In genomic region chr21:38506606-38507331, GRCh38 we compare ENCODE assay signal across 13 cellular contexts.
DNase-seq lines count a peak whose midpoint lies in the region; ATAC-seq lines count a peak whose summit lies in the region.
"Had no signal": no experiment of that assay in that cellular context is flagged by ENCODE, and none has a peak within 500 bp of the region (broad histone marks: within the 10 kb centered on the region; RNA-seq: fewer than 3 reads in every experiment).

No MANE protein-coding gene starts in this region.

- H3K27me3 ChIP-seq in iPS-20b (ENCODE audit: insufficient read depth, low read length): no peaks in the 10 kb centered on the region

- peaks cover 24% of the 10 kb centered on the region for H3K27me3 Mint-ChIP-seq in activated naive CD8-positive, alpha-beta T cell treated with anti-CD3 and anti-CD28 coated beads, Interleukin-2, amount 50 U/mL, for 24 hours
- H3K27me3 Mint-ChIP-seq: CD4-positive, CD25-positive, alpha-beta regulatory T cell had no signal

- no peak overlapping the region for H3K4me3 Mint-ChIP-seq in activated naive CD8-positive, alpha-beta T cell treated with anti-CD3 and anti-CD28 coated beads, Interleukin-2, amount 50 U/mL, for 24 hours
- H3K4me3 Mint-ChIP-seq: CD4-positive, CD25-positive, alpha-beta regulatory T cell; mesothelial cell of epicardium had no signal

- H3K36me3 ChIP-seq in iPS-20b (ENCODE audit: insufficient read depth, low read depth, low read length): no peaks in the 10 kb centered on the region

- DNase-seq in stimulated activated CD4-positive, alpha-beta T cell treated with anti-CD3 and anti-CD28 coated beads, Interleukin-15, amount 100 ng/mL, for 24 hours: peak; percentile 9
- DNase-seq in stimulated activated CD4-positive, alpha-beta T cell treated with anti-CD3 and anti-CD28 coated beads, Interleukin-2, amount 100 ng/mL, for 48 hours: no peak
- peak; percentile 57 for DNase-seq in SKM-1 (lab: John Stamatoyannopoulos, UW; ENCODE audit: unreplicated experiment)
- DNase-seq in activated naive CD8-positive, alpha-beta T cell treated with anti-CD3 and anti-CD28 coated beads, Interleukin-2, amount 50 U/mL, for 24 hours: no peak
- no peak for DNase-seq in OCI-M2 (lab: John Stamatoyannopoulos, UW; ENCODE audit: unreplicated experiment)
- DNase-seq: amniotic stem cell; stimulated activated CD4-positive, alpha-beta T cell treated with anti-CD3 and anti-CD28 coated beads, Interleukin-1b, Interleukin-23, amount 100 ng/mL, for 48 hours had no signal

- no peaks in the 10 kb centered on the region for H3K9me3 Mint-ChIP-seq in activated naive CD8-positive, alpha-beta T cell treated with anti-CD3 and anti-CD28 coated beads, Interleukin-2, amount 50 U/mL, for 24 hours
- H3K9me3 Mint-ChIP-seq: CD4-positive, CD25-positive, alpha-beta regulatory T cell; mesothelial cell of epicardium had no signal

- ATAC-seq in GM18511 (IDR thresholded peaks at IDR 0.05; ENCODE audit: unreplicated experiment): no peak
- ATAC-seq in activated naive CD8-positive, alpha-beta T cell treated with anti-CD3 and anti-CD28 coated beads, Interleukin-2, amount 50 U/mL, for 24 hours: no peak
- ATAC-seq in GM21526 (IDR thresholded peaks at IDR 0.05; ENCODE audit: low FRiP score, unreplicated experiment): no peak
- ATAC-seq: HCT116 had no signal

- H3K4me1 ChIP-seq in iPS-20b (ENCODE audit: insufficient read depth, low read length): peaks cover 24% of the 10 kb centered on the region; the same call in 1 of the 2 replicates

- no peak overlapping the region for H3K27ac Mint-ChIP-seq in activated naive CD8-positive, alpha-beta T cell treated with anti-CD3 and anti-CD28 coated beads, Interleukin-2, amount 50 U/mL, for 24 hours
- H3K27ac Mint-ChIP-seq: mesothelial cell of epicardium had no signal

- H3K9ac ChIP-seq in iPS-20b (ENCODE audit: low read depth, low read length): peak overlapping the region; percentile 35; the same call in 1 of the 2 replicates

- H3K4me3 ChIP-seq in iPS-20b (ENCODE audit: low read length): peak overlapping the region; percentile 34; the same call in 1 of the 2 replicates

- H3K9me3 ChIP-seq in iPS-20b (ENCODE audit: insufficient read depth, low read depth, low read length): no peaks in the 10 kb centered on the region

- peaks cover 6% of the 10 kb centered on the region for H3K4me1 Mint-ChIP-seq in activated naive CD8-positive, alpha-beta T cell treated with anti-CD3 and anti-CD28 coated beads, Interleukin-2, amount 50 U/mL, for 24 hours

- no peaks in the 10 kb centered on the region for H3K36me3 Mint-ChIP-seq in activated naive CD8-positive, alpha-beta T cell treated with anti-CD3 and anti-CD28 coated beads, Interleukin-2, amount 50 U/mL, for 24 hours (ENCODE audit: low read depth)
- H3K36me3 Mint-ChIP-seq: CD4-positive, CD25-positive, alpha-beta regulatory T cell; mesothelial cell of epicardium had no signal

- H3K27ac ChIP-seq in iPS-20b (ENCODE audit: low read length): no peak overlapping the region

Comparison
In these comparisons a context has a peak if more than half of its experiments do, and no peak if none do; other contexts are left out.
1. DNase-seq: peak in stimulated activated CD4-positive, alpha-beta T cell treated with anti-CD3 and anti-CD28 coated beads, Interleukin-15, amount 100 ng/mL, for 24 hours (single experiment) and SKM-1 (single experiment); none in stimulated activated CD4-positive, alpha-beta T cell treated with anti-CD3 and anti-CD28 coated beads, Interleukin-2, amount 100 ng/mL, for 48 hours (0 of 2), activated naive CD8-positive, alpha-beta T cell treated with anti-CD3 and anti-CD28 coated beads, Interleukin-2, amount 50 U/mL, for 24 hours (single experiment) and OCI-M2 (single experiment).